8 cellular contexts compared by ENCODE assay signal in the genomic region with DNA sequence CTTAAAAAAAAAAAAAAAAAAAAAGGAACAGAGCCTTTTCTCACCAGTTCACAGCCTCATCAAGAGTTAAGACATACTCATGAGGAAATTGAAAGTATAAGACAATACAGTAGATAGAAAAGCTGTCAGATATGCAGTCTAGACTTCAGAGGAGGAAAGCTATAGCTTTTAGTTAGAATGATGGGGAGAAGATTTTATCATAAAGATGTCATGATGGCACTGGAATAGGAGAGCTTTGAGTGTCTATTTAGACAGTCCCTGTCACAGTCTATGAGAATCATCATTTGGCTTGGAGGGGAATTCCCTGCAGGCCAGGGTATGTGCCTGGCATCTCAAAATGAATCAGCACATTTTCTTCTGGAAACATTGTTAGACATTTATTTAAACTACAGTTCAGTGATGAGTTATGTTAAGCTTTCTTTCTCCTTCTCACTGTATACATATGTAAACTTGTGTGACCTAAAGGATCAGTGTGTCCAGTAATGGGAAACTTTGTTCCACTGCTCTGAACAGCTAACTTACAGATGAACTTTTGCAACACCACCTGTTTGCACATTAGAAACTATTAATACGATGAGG. TPM values are rescaled to one million over a fixed set of nuclear protein-coding genes. Genes with fewer than 3 reads are reported as not detected.
DNase-seq lines count a peak whose midpoint lies in the region; ATAC-seq, FAIRE-seq and TF ChIP-seq lines count a peak whose summit lies in the region.

No MANE protein-coding gene starts in this region.

- TF ChIP-seq EP300 in ovary (IDR thresholded peaks at IDR 0.05) = no peak

- H3K4me3 ChIP-seq in GM08714 (ENCODE audit: low read length) = peak overlapping the region; percentile 81; the same call in 1 of the 2 replicates
- H3K4me3 ChIP-seq in mucosa of descending colon = no peak overlapping the region
- no peak overlapping the region for H3K4me3 ChIP-seq in ovary

- no peaks in the 10 kb centered on the region for H3K27me3 Mint-ChIP-seq in activated CD4-positive, alpha-beta T cell treated with anti-CD3 and anti-CD28 coated beads, Interleukin-2, amount 10 ng/mL, durations not matched to agents 7 days and 5 days
- no peaks in the 10 kb centered on the region for H3K27me3 Mint-ChIP-seq in naive B cell

- intact Hi-C loops in mucosa of descending colon (cut with DNase I, micrococcal nuclease) (no loop called here), ovary (cut with DNase I) (no loop called here)

- no peak overlapping the region for H3K27ac ChIP-seq in ovary

- H3K9me3 ChIP-seq in mucosa of descending colon = no peaks in the 10 kb centered on the region
- H3K9me3 ChIP-seq in ovary = no peaks in the 10 kb centered on the region

- H3K36me3 ChIP-seq in mucosa of descending colon (ENCODE audit: low read depth) = no peaks in the 10 kb centered on the region
- no peaks in the 10 kb centered on the region for H3K36me3 ChIP-seq in ovary

- TF ChIP-seq POLR2A in ovary (IDR thresholded peaks at IDR 0.05) = no peak

- peak overlapping the region; percentile 7 for H3K27ac Mint-ChIP-seq in activated CD4-positive, alpha-beta T cell treated with anti-CD3 and anti-CD28 coated beads, Interleukin-2, amount 10 ng/mL, durations not matched to agents 7 days and 5 days
- H3K27ac Mint-ChIP-seq in naive B cell = peak overlapping the region in 4 of 6 donors; percentile 7 to 64 (median 47)

- peaks cover 25% of the 10 kb centered on the region for H3K4me1 ChIP-seq in mucosa of descending colon (ENCODE audit: low read depth)
- peaks cover 15% of the 10 kb centered on the region for H3K4me1 ChIP-seq in ovary (ENCODE audit: insufficient read depth)

- no peak for FAIRE-seq in D721Med (lab: Jason Lieb, UNC)

- ATAC-seq in HG02798 (IDR thresholded peaks at IDR 0.05; ENCODE audit: poor library complexity, unreplicated experiment) (peak; percentile 19), naive B cell (ENCODE audit: low read depth in 2 of 2) (peak in 1 of 2 donors; percentile 20), mucosa of descending colon (no peak)

- H3K36me3 Mint-ChIP-seq in activated CD4-positive, alpha-beta T cell treated with anti-CD3 and anti-CD28 coated beads, Interleukin-2, amount 10 ng/mL, durations not matched to agents 7 days and 5 days (ENCODE audit: low read depth) = peaks cover 29% of the 10 kb centered on the region
- no peaks in the 10 kb centered on the region for H3K36me3 Mint-ChIP-seq in naive B cell

- POLR2A ChIA-PET in activated CD4-positive, alpha-beta T cell treated with anti-CD3 and anti-CD28 coated beads, Interleukin-2, amount 10 ng/mL, durations not matched to agents 7 days and 5 days (lab: Charles Lee) = no interaction called here

- H3K9me3 Mint-ChIP-seq in activated CD4-positive, alpha-beta T cell treated with anti-CD3 and anti-CD28 coated beads, Interleukin-2, amount 10 ng/mL, durations not matched to agents 7 days and 5 days = no peaks in the 10 kb centered on the region
- no peaks in the 10 kb centered on the region for H3K9me3 Mint-ChIP-seq in naive B cell

- peaks cover 77% of the 10 kb centered on the region for H3K4me1 Mint-ChIP-seq in activated CD4-positive, alpha-beta T cell treated with anti-CD3 and anti-CD28 coated beads, Interleukin-2, amount 10 ng/mL, durations not matched to agents 7 days and 5 days
- peaks cover 50 to 68% (median 60%) of the 10 kb centered on the region in 3 donors for H3K4me1 Mint-ChIP-seq in naive B cell

- CTCF ChIA-PET in activated CD4-positive, alpha-beta T cell treated with anti-CD3 and anti-CD28 coated beads, Interleukin-2, amount 10 ng/mL, durations not matched to agents 7 days and 5 days (lab: Charles Lee) = interaction anchor here (0.6 to 1.7 kb wide), 10 partner anchors 11 to 436 kb away, joined by 3 to 8 read pairs (median 3); partner anchors contain the start of genes PXN and RPLP0

- H3K4me3 Mint-ChIP-seq in activated CD4-positive, alpha-beta T cell treated with anti-CD3 and anti-CD28 coated beads, Interleukin-2, amount 10 ng/mL, durations not matched to agents 7 days and 5 days = peak overlapping the region; percentile 5
- peak overlapping the region in 3 of 8 donors; percentile 10 to 94 (median 49) for H3K4me3 Mint-ChIP-seq in naive B cell

- TF ChIP-seq CTCF in mucosa of descending colon (IDR thresholded peaks at IDR 0.05) (no peak), ovary (IDR thresholded peaks at IDR 0.05) (no peak), D721Med (IDR thresholded peaks at IDR 0.05; ENCODE audit: insufficient read depth, missing control alignments) (no peak)

- no peak for DNase-seq in activated CD4-positive, alpha-beta T cell treated with anti-CD3 and anti-CD28 coated beads, Interleukin-2, amount 10 ng/mL, durations not matched to agents 7 days and 5 days
- DNase-seq in naive B cell = no peak
- DNase-seq in NCI-H2029 treated with DMSO at 0.1 percent for 48 hours (lab: John Stamatoyannopoulos, UW) = no peak
- no peak for DNase-seq in mucosa of descending colon
- no peak for DNase-seq in ovary
- DNase-seq in D721Med (ENCODE audit: insufficient read length, low spot score) = no peak

- WGBS in ovary, 3 donors = 13 to 29% (median 13%) methylated on average over 1 of the region's 1 CpG

- no peaks in the 10 kb centered on the region for H3K27me3 ChIP-seq in ovary

RNA-seq across cellular contexts. Expression of gene RAB35, which starts 2.9 kb away (rescaled TPM):
- 10 to 100 TPM; 76.5 TPM for total RNA-seq in activated CD4-positive, alpha-beta T cell treated with anti-CD3 and anti-CD28 coated beads, Interleukin-2, amount 10 ng/mL, durations not matched to agents 7 days and 5 days
- polyA plus RNA-seq in naive B cell (ENCODE audit: low read depth in 6 of 6) = 10 to 100 TPM in 5 of 6 donors, 1 to 10 TPM in 1; 6.2 to 16.6 (median 14.6) TPM
- total RNA-seq in mucosa of descending colon = 10 to 100 TPM; 50.1 to 56.5 (median 51.3) TPM
- 10 to 100 TPM; 14.1 to 48.5 (median 39.3) TPM for total RNA-seq in ovary
- 10 to 100 TPM; 33.0 to 40.0 TPM for polyA plus RNA-seq in ovary
